In the genomic region with DNA sequence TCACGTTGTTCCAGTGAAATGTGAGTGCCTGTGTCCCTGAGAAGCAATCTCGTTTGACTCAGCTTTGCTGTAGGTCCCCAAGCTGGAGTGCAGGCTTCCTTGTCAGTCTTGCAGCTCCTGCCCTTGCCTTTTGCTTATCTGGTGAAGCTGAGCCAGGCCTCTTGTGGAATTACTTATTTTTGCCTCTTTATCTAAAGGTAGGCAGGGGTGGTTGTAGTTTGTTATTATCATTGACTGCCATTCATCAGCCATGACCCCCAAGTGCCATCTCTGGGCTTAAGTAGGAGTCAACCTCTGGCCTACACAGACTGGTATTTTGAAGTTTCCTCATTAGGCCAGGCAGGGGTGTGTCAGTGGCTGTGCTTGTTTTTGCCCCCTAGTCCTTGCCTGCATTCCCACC, we compare ENCODE assay signal across 1 cellular context.
TF ChIP-seq lines count a peak whose summit lies in the region.

No MANE protein-coding gene starts in this region.

TF ChIP-seq in K562, 482 proteins besides CTCF, POLR2A, EP300 and RAD21 (continues in another document):
- TF ChIP-seq ZNF124 (CRISPR knock-in tag; IDR thresholded peaks at IDR 0.05) (no peak), ZNF445 (CRISPR knock-in tag; IDR thresholded peaks at IDR 0.05; ENCODE audit: low read depth) (no peak), HDAC1 (IDR thresholded peaks at IDR 0.05) (peak in 1 of 2 experiments; percentile 67; a peak in 2 of 4 replicates), ZNF507 (tag; conservative IDR thresholded peaks at IDR 0.05) (no peak), ZNF699 (CRISPR knock-in tag; IDR thresholded peaks at IDR 0.05; ENCODE audit: insufficient replicate concordance) (no peak), CBX3 (IDR thresholded peaks at IDR 0.05; ENCODE audit: borderline replicate concordance in 1 of 2, low read length in 2 of 2) (peak in 1 of 2 experiments; percentile 51; a peak in 1 of 3 replicates), ZNF384 (IDR thresholded peaks at IDR 0.05; ENCODE audit: low read depth, low read length) (no peak), TGIF2 (CRISPR knock-in tag; IDR thresholded peaks at IDR 0.05) (no peak), FOXA1 (IDR thresholded peaks at IDR 0.05; ENCODE audit: borderline replicate concordance) (no peak), RBM39 (optimal IDR thresholded peaks at IDR 0.05; ENCODE audit: low read depth, low read length) (no peak), DACH1 (IDR thresholded peaks at IDR 0.05; ENCODE audit: partially characterized antibody) (peak; percentile 56), MAX (CRISPR knock-in tag; IDR thresholded peaks at IDR 0.05) (peak; percentile 38; the same call in 1 of the 2 replicates), SLC30A9 (CRISPR knock-in tag; IDR thresholded peaks at IDR 0.05) (no peak), BCOR (IDR thresholded peaks at IDR 0.05) (peak; percentile 49; the same call in 1 of the 2 replicates), STAG1 (CRISPR knock-in tag; IDR thresholded peaks at IDR 0.05; ENCODE audit: borderline replicate concordance) (no peak), TSC22D4 (tag; IDR thresholded peaks at IDR 0.05) (no peak), PHF20 (IDR thresholded peaks at IDR 0.05; ENCODE audit: partially characterized antibody) (no peak), ARNT (IDR thresholded peaks at IDR 0.05) (peak in 1 of 2 experiments; percentile 87; a peak in 1 of 4 replicates), MTA1 (IDR thresholded peaks at IDR 0.05; ENCODE audit: borderline replicate concordance) (no peak), SP1 (CRISPR knock-in tag; IDR thresholded peaks at IDR 0.05) (peak; percentile 13; the same call in 1 of the 2 replicates), ZNF778 (CRISPR knock-in tag; IDR thresholded peaks at IDR 0.05) (no peak), MIER1 (IDR thresholded peaks at IDR 0.05; ENCODE audit: low read depth) (peak; percentile 45; the same call in 1 of the 2 replicates), MNT (conservative IDR thresholded peaks at IDR 0.05) (peak in 1 of 2 experiments; percentile 30; a peak in 1 of 4 replicates), NR2C2 (CRISPR knock-in tag; IDR thresholded peaks at IDR 0.05) (no peak), NR2C2 (tag; IDR thresholded peaks at IDR 0.05) (no peak), ARID1B (IDR thresholded peaks at IDR 0.05) (peak; percentile 90), TCF7L2 (IDR thresholded peaks at IDR 0.05; ENCODE audit: low read depth, low read length) (no peak), NFYB (IDR thresholded peaks at IDR 0.05; ENCODE audit: extremely low read depth, insufficient read length) (no peak), HCFC1 (IDR thresholded peaks at IDR 0.05; ENCODE audit: low read depth, low read length) (no peak), RBM25 (IDR thresholded peaks at IDR 0.05; ENCODE audit: low read depth, low read length, severe bottlenecking) (no peak), FOXP4 (CRISPR knock-in tag; IDR thresholded peaks at IDR 0.05; ENCODE audit: borderline replicate concordance) (0 out of 2 replicates have a peak, but pooled peaks have one; percentile 35), XRCC5 (IDR thresholded peaks at IDR 0.05; ENCODE audit: low read depth, low read length) (0 out of 2 replicates have a peak, but pooled peaks have one; percentile 28), E2F3 (CRISPR knock-in tag; IDR thresholded peaks at IDR 0.05) (no peak), SAP30 (IDR thresholded peaks at IDR 0.05; ENCODE audit: borderline replicate concordance, insufficient read depth, low read depth, low read length, poor library complexity, severe bottlenecking) (no peak), JUND (IDR thresholded peaks at IDR 0.05; ENCODE audit: borderline replicate concordance, low read depth, low read length) (peak; percentile 18; the same call in 1 of the 2 replicates), JUND (tag; IDR thresholded peaks at IDR 0.05; ENCODE audit: borderline replicate concordance, low read depth, low read length) (no peak; the same call in 2 of the 3 replicates), BRD4 (IDR thresholded peaks at IDR 0.05) (no peak), MYNN (IDR thresholded peaks at IDR 0.05) (peak; percentile 100), MYNN (CRISPR knock-in tag; IDR thresholded peaks at IDR 0.05) (peak; percentile 32; the same call in 1 of the 2 replicates), TCF3 (CRISPR knock-in tag; IDR thresholded peaks at IDR 0.05) (peak; percentile 95), RHOXF2B (CRISPR knock-in tag; conservative IDR thresholded peaks at IDR 0.05) (no peak), HDAC3 (IDR thresholded peaks at IDR 0.05; ENCODE audit: borderline replicate concordance, partially characterized antibody) (no peak), RUNX1 (IDR thresholded peaks at IDR 0.05; ENCODE audit: low read depth) (peak; percentile 66; the same call in 1 of the 2 replicates), ZNF79 (CRISPR knock-in tag; IDR thresholded peaks at IDR 0.05; ENCODE audit: low read depth) (no peak)
- TF ChIP-seq, protein P1, sequence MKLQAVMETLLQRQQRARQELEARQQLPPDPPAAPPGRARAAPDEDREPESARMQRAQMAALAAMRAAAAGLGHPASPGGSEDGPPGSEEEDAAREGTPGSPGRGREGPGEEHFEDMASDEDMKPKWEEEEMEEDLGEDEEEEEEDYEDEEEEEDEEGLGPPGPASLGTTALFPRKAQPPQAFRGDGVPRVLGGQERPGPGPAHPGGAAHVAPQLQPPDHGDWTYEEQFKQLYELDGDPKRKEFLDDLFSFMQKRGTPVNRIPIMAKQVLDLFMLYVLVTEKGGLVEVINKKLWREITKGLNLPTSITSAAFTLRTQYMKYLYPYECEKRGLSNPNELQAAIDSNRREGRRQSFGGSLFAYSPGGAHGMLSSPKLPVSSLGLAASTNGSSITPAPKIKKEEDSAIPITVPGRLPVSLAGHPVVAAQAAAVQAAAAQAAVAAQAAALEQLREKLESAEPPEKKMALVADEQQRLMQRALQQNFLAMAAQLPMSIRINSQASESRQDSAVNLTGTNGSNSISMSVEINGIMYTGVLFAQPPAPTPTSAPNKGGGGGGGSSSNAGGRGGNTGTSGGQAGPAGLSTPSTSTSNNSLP (IDR thresholded peaks at IDR 0.05; ENCODE audit: borderline replicate concordance, low read depth, low read length), result 0 out of 2 replicates have a peak, but pooled peaks have one; percentile 46
- TF ChIP-seq, protein P2, sequence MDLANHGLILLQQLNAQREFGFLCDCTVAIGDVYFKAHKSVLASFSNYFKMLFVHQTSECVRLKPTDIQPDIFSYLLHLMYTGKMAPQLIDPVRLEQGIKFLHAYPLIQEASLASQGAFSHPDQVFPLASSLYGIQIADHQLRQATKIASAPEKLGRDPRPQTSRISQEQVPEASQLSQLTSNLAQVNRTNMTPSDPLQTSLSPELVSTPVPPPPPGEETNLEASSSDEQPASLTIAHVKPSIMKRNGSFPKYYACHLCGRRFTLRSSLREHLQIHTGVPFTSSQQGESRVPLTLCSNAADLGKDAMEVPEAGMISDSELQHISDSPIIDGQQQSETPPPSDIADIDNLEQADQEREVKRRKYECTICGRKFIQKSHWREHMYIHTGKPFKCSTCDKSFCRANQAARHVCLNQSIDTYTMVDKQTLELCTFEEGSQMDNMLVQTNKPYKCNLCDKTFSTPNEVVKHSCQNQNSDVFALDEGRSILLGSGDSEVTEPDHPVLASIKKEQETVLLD (IDR thresholded peaks at IDR 0.05), result peak; percentile 38; the same call in 1 of the 2 replicates
- TF ChIP-seq, protein P3, sequence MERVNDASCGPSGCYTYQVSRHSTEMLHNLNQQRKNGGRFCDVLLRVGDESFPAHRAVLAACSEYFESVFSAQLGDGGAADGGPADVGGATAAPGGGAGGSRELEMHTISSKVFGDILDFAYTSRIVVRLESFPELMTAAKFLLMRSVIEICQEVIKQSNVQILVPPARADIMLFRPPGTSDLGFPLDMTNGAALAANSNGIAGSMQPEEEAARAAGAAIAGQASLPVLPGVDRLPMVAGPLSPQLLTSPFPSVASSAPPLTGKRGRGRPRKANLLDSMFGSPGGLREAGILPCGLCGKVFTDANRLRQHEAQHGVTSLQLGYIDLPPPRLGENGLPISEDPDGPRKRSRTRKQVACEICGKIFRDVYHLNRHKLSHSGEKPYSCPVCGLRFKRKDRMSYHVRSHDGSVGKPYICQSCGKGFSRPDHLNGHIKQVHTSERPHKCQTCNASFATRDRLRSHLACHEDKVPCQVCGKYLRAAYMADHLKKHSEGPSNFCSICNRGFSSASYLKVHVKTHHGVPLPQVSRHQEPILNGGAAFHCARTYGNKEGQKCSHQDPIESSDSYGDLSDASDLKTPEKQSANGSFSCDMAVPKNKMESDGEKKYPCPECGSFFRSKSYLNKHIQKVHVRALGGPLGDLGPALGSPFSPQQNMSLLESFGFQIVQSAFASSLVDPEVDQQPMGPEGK (CRISPR knock-in tag; IDR thresholded peaks at IDR 0.05; ENCODE audit: borderline replicate concordance), result no peak
- TF ChIP-seq, protein P4, sequence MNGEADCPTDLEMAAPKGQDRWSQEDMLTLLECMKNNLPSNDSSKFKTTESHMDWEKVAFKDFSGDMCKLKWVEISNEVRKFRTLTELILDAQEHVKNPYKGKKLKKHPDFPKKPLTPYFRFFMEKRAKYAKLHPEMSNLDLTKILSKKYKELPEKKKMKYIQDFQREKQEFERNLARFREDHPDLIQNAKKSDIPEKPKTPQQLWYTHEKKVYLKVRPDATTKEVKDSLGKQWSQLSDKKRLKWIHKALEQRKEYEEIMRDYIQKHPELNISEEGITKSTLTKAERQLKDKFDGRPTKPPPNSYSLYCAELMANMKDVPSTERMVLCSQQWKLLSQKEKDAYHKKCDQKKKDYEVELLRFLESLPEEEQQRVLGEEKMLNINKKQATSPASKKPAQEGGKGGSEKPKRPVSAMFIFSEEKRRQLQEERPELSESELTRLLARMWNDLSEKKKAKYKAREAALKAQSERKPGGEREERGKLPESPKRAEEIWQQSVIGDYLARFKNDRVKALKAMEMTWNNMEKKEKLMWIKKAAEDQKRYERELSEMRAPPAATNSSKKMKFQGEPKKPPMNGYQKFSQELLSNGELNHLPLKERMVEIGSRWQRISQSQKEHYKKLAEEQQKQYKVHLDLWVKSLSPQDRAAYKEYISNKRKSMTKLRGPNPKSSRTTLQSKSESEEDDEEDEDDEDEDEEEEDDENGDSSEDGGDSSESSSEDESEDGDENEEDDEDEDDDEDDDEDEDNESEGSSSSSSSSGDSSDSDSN (IDR thresholded peaks at IDR 0.05; ENCODE audit: borderline replicate concordance in 1 of 2, low read depth in 2 of 2, low read length in 2 of 2), result 0 out of 4 replicates have a peak, but pooled peaks of 1 of the 2 experiments have one; percentile 29
- TF ChIP-seq, protein P5, sequence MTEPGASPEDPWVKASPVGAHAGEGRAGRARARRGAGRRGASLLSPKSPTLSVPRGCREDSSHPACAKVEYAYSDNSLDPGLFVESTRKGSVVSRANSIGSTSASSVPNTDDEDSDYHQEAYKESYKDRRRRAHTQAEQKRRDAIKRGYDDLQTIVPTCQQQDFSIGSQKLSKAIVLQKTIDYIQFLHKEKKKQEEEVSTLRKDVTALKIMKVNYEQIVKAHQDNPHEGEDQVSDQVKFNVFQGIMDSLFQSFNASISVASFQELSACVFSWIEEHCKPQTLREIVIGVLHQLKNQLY (CRISPR knock-in tag; conservative IDR thresholded peaks at IDR 0.05), result no peak
- TF ChIP-seq, protein P6, sequence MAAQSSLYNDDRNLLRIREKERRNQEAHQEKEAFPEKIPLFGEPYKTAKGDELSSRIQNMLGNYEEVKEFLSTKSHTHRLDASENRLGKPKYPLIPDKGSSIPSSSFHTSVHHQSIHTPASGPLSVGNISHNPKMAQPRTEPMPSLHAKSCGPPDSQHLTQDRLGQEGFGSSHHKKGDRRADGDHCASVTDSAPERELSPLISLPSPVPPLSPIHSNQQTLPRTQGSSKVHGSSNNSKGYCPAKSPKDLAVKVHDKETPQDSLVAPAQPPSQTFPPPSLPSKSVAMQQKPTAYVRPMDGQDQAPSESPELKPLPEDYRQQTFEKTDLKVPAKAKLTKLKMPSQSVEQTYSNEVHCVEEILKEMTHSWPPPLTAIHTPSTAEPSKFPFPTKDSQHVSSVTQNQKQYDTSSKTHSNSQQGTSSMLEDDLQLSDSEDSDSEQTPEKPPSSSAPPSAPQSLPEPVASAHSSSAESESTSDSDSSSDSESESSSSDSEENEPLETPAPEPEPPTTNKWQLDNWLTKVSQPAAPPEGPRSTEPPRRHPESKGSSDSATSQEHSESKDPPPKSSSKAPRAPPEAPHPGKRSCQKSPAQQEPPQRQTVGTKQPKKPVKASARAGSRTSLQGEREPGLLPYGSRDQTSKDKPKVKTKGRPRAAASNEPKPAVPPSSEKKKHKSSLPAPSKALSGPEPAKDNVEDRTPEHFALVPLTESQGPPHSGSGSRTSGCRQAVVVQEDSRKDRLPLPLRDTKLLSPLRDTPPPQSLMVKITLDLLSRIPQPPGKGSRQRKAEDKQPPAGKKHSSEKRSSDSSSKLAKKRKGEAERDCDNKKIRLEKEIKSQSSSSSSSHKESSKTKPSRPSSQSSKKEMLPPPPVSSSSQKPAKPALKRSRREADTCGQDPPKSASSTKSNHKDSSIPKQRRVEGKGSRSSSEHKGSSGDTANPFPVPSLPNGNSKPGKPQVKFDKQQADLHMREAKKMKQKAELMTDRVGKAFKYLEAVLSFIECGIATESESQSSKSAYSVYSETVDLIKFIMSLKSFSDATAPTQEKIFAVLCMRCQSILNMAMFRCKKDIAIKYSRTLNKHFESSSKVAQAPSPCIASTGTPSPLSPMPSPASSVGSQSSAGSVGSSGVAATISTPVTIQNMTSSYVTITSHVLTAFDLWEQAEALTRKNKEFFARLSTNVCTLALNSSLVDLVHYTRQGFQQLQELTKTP (IDR thresholded peaks at IDR 0.05; ENCODE audit: low read depth in 1 of 2, partially characterized antibody in 2 of 2), result peak in 1 of 2 experiments; percentile 19
